ENCODE assay signal across 8 cellular contexts in the genomic region with DNA sequence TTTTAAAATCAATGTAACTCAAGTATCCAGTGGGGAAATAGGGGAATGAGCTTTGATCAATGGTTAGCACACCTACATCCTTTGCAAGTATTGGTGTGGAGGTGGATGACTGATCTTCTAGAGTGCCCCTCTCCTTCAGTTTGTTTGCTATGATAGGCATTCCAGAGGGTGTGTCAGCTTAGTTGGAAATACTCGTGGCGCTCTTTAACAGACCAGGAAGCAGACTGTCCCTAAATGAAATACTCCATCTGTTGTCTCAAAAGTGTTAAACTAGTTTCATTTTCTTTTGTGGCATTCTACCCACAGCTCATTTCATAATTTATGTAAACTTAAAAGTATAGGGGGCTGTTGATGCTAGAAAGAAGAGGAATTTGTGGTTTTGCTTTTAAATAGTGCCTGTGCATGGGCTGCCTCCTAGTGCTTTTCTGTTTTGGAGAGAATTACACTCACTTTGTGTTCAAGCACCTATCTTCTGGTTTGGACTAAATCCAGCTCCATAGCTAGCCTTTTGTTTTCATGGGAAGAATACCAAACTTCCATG.
A peak's percentile ranks its signal among the peaks of the same experiment; 100 is the strongest.
DNase-seq lines count a peak whose midpoint lies in the region; ATAC-seq, FAIRE-seq and TF ChIP-seq lines count a peak whose summit lies in the region.

No MANE protein-coding gene starts in this region.

- H3K4me3 Mint-ChIP-seq in naive B cell: peak overlapping the region in 5 of 8 donors; percentile 13 to 64 (median 18)

- H3K4me1 ChIP-seq in A549: peaks cover 54% of the 10 kb centered on the region

- TF ChIP-seq POLR2A in A549 (IDR thresholded peaks at IDR 0.05; ENCODE audit: low read length): no peak

- TF ChIP-seq CTCF in A549 (IDR thresholded peaks at IDR 0.05): peak; percentile 36; the same call in 2 of the 3 replicates
- TF ChIP-seq CTCF in GM13977 (IDR thresholded peaks at IDR 0.05; ENCODE audit: extremely low read depth, insufficient read depth, missing control alignments): peak; percentile 39

- DNase-seq in A549 (ENCODE audit: low read depth in 1 of 2, low spot score in 1 of 2): peak; percentile 8 to 75
- peak; percentile 12 for DNase-seq in GM13977 (ENCODE audit: low spot score)
- DNase-seq in NCI-H69 (lab: John Stamatoyannopoulos, UW): peak; percentile 5
- DNase-seq in dedifferentiated amniotic fluid mesenchymal stem cell (ENCODE audit: extremely low spot score): peak; percentile 88
- peak; percentile 45 for DNase-seq in naive B cell
- DNase-seq in NCI-H2081 treated with DMSO at 0.1 percent for 48 hours (lab: John Stamatoyannopoulos, UW): no peak
- DNase-seq in NCI-H526 (lab: John Stamatoyannopoulos, UW): no peak

- peak in 1 of 2 experiments; percentile 45; a peak in 4 of 5 replicates for TF ChIP-seq RAD21 in A549 (conservative IDR thresholded peaks at IDR 0.05 in 1 of 2, IDR thresholded peaks at IDR 0.05 in 1 of 2)

- H3K4me2 ChIP-seq in A549: peak overlapping the region; percentile 71

- H3K27ac Mint-ChIP-seq in naive B cell: peak overlapping the region in 5 of 6 donors; percentile 51 to 94 (median 75)

- H3K4me3 ChIP-seq in A549: 0 out of 3 replicates have a peak overlapping the region, but pooled peaks have one; percentile 0

- H3K27ac ChIP-seq in A549: peak overlapping the region; percentile 50 to 73; a peak in 5 of 6 replicates

- H3K27me3 Mint-ChIP-seq in naive B cell: no peaks in the 10 kb centered on the region

- peaks cover 7 to 14% (median 7%) of the 10 kb centered on the region in 3 donors for H3K4me1 Mint-ChIP-seq in naive B cell

- POLR2A ChIA-PET in A549 (lab: Yijun Ruan, JAX): interaction anchor here (1.0 to 1.2 kb wide), 2 partner anchors 88 to 109 kb away, joined by 3 to 4 read pairs; no protein-coding TSS in a partner anchor

- TF ChIP-seq EP300 in A549 (IDR thresholded peaks at IDR 0.05): no peak

- H3K9me3 ChIP-seq in A549: no peaks in the 10 kb centered on the region

- H3K36me3 Mint-ChIP-seq in naive B cell: no peaks in the 10 kb centered on the region

- FAIRE-seq in A549 (lab: Jason Lieb, UNC): peak; percentile 13

- in situ Hi-C loops in GM13977 (cut with MboI; ENCODE audit: low pct_unique_long_range_greater_than_20kb, low sequenced_read_pairs, unreplicated experiment): no loop called here

- 15% methylated on average over 2 of the region's 2 CpGs for WGBS in A549 (ENCODE audit: missing lambda C conversion rate)

- ATAC-seq in A549 (peak; percentile 42 to 77; a peak in 4 of 6 replicates), HG02870 (IDR thresholded peaks at IDR 0.05; ENCODE audit: unreplicated experiment) (peak; percentile 79), naive B cell (ENCODE audit: low read depth in 2 of 2) (peak; percentile 94 to 96)

- H3K9me3 Mint-ChIP-seq in naive B cell: no peaks in the 10 kb centered on the region

- CTCF ChIA-PET in A549 (lab: Yijun Ruan, JAX): interaction anchor here (0.6 to 3.4 kb wide), 6 partner anchors 16 to 167 kb away, joined by 3 to 19 read pairs (median 4); no protein-coding TSS in a partner anchor

TF ChIP-seq in A549, 52 proteins besides CTCF, POLR2A, EP300 and RAD21:
- 0 out of 2 replicates have a peak, but pooled peaks have one; percentile 51 for TF ChIP-seq POLR2AphosphoS2 (conservative IDR thresholded peaks at IDR 0.05; ENCODE audit: low read length)
- no peak for TF ChIP-seq ZC3H11A (IDR thresholded peaks at IDR 0.05)
- TF ChIP-seq, protein P1, sequence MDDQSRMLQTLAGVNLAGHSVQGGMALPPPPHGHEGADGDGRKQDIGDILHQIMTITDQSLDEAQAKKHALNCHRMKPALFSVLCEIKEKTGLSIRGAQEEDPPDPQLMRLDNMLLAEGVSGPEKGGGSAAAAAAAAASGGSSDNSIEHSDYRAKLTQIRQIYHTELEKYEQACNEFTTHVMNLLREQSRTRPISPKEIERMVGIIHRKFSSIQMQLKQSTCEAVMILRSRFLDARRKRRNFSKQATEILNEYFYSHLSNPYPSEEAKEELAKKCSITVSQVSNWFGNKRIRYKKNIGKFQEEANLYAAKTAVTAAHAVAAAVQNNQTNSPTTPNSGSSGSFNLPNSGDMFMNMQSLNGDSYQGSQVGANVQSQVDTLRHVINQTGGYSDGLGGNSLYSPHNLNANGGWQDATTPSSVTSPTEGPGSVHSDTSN (IDR thresholded peaks at IDR 0.05): no peak
- TF ChIP-seq RNF2 (IDR thresholded peaks at IDR 0.05; ENCODE audit: borderline replicate concordance, low read depth): no peak
- no peak for TF ChIP-seq ZSCAN20 (CRISPR knock-in tag; IDR thresholded peaks at IDR 0.05)
- peak; percentile 20; the same call in 1 of the 3 replicates for TF ChIP-seq SMC3 (IDR thresholded peaks at IDR 0.05)
- no peak for TF ChIP-seq CEBPB (IDR thresholded peaks at IDR 0.05)

Comparison
In these comparisons a context has a peak if more than half of its experiments do, and no peak if none do; other contexts are left out.
1. DNase-seq: peak in A549 (2 of 2), GM13977 (single experiment), NCI-H69 (single experiment), dedifferentiated amniotic fluid mesenchymal stem cell (single experiment) and naive B cell (single experiment); none in NCI-H2081 treated with DMSO at 0.1 percent for 48 hours (single experiment) and NCI-H526 (0 of 2).
2. Peak in every context shown above with its lines, with median percentiles within 50 percentile points of each other: ATAC-seq.